23 cellular contexts compared by ENCODE assay signal in genomic region chr2:178101321-178102079, GRCh38. TPM values are rescaled to one million over a fixed set of nuclear protein-coding genes. Genes with fewer than 3 reads are reported as not detected.
DNase-seq lines count a peak whose midpoint lies in the region; ATAC-seq and TF ChIP-seq lines count a peak whose summit lies in the region.
"Had no signal": no experiment of that assay in that cellular context is flagged by ENCODE, and none has a peak within 500 bp of the region (broad histone marks: within the 10 kb centered on the region; RNA-seq: fewer than 3 reads in every experiment).

No MANE protein-coding gene starts in this region.

- no peak for TF ChIP-seq CTCF in fibroblast of villous mesenchyme (IDR thresholded peaks at IDR 0.05; ENCODE audit: insufficient read depth, low read depth, low read length)
- no peak for TF ChIP-seq CTCF in WERI-Rb-1 (IDR thresholded peaks at IDR 0.05; ENCODE audit: low read depth, low read length)
- no peak for TF ChIP-seq CTCF in A673 (conservative IDR thresholded peaks at IDR 0.05; ENCODE audit: low read depth, low read length)

- no TSS peak for BruUV-seq in A673 (replicated peaks; lab: Mats Ljungman, UMichigan)

- no peaks in the 10 kb centered on the region for H3K27me3 ChIP-seq in WERI-Rb-1 (ENCODE audit: insufficient read depth, low read depth, severe bottlenecking)
- no peaks in the 10 kb centered on the region for H3K27me3 ChIP-seq in A673 (replicated peaks; ENCODE audit: insufficient read depth, low read depth, low read length, poor library complexity)
- H3K27me3 ChIP-seq: gastroesophageal sphincter, right atrium auricular region, uterus had no signal

- in situ Hi-C loops in SK-MEL-5 (cut with HindIII; ENCODE audit: low pct_unique_long_range_greater_than_20kb, low sequenced_read_pairs) = no loop called here

- H3K4me3 ChIP-seq in fibroblast of villous mesenchyme (ENCODE audit: low read depth, low read length) (no peak overlapping the region), WERI-Rb-1 (ENCODE audit: low read depth, low read length) (no peak overlapping the region), A673 (ENCODE audit: low read depth, low read length, poor library complexity, severe bottlenecking) (no peak overlapping the region)
- H3K4me3 ChIP-seq: gastroesophageal sphincter, HAP-1, right atrium auricular region, uterus had no signal

- H3K9me3 ChIP-seq in WERI-Rb-1 (ENCODE audit: severe bottlenecking) (no peaks in the 10 kb centered on the region), A673 (ENCODE audit: low read depth, low read length, poor library complexity, severe bottlenecking) (no peaks in the 10 kb centered on the region)
- H3K9me3 ChIP-seq: gastroesophageal sphincter, HAP-1, right atrium auricular region, uterus had no signal

- DNase-seq in A172 (ENCODE audit: low spot score) (peak; percentile 45), HCEC 1CT (peak; percentile 63), SK-MEL-5 (ENCODE audit: low read depth, low spot score) (peak; percentile 93), fibroblast of villous mesenchyme (ENCODE audit: low read depth) (peak; percentile 5), WERI-Rb-1 (no peak), GM03348 (ENCODE audit: low spot score) (no peak), A673 (ENCODE audit: low spot score) (no peak)
- DNase-seq: activated CD4-positive, alpha-beta T cell treated with anti-CD3 and anti-CD28 coated beads, Interleukin-2, amount 10 ng/mL, durations not matched to agents 24 days and 14 days; activated effector memory CD4-positive, alpha-beta T cell treated with Interleukin-2 at 50 U/mL for 16 hours; C1 segment of cervical spinal cord; kidney; NCI-H2171; NCI-H69; stimulated activated CD8-positive, alpha-beta memory T cell treated with anti-CD3 and anti-CD28 coated beads, Interleukin-4, amount 100 ng/mL, for 48 hours; uterus had no signal

- intact Hi-C loops in A673 (cut with micrococcal nuclease; ENCODE audit: unreplicated experiment) = no loop called here

- CTCF ChIA-PET in A673 (lab: Charles Lee) = no interaction called here

- no peak overlapping the region for H3K27ac ChIP-seq in WERI-Rb-1
- no peak overlapping the region for H3K27ac ChIP-seq in A673 (ENCODE audit: low read depth, low read length, poor library complexity, severe bottlenecking)
- H3K27ac ChIP-seq: gastroesophageal sphincter, HL-60, right atrium auricular region, uterus had no signal

- H3K4me1 ChIP-seq in A673 (ENCODE audit: insufficient read depth, low read length, poor library complexity, severe bottlenecking) = no peaks in the 10 kb centered on the region
- H3K4me1 ChIP-seq: gastroesophageal sphincter, HAP-1, right atrium auricular region, uterus had no signal

- H3K36me3 ChIP-seq in WERI-Rb-1 (no peaks in the 10 kb centered on the region), A673 (ENCODE audit: insufficient read depth, low read length, poor library complexity, severe bottlenecking) (no peaks in the 10 kb centered on the region)
- H3K36me3 ChIP-seq: gastroesophageal sphincter, HAP-1, right atrium auricular region, uterus had no signal

- no peak for ATAC-seq in HG02610 (IDR thresholded peaks at IDR 0.05; ENCODE audit: unreplicated experiment)
- ATAC-seq: gastroesophageal sphincter had no signal

- POLR2A ChIA-PET in A673 (lab: Charles Lee; ENCODE audit: low non-redundant PET) = no interaction called here

RNA-seq across cellular contexts. Expression of gene RBM45, which starts 10.7 kb away (rescaled TPM):
- 18.2 and 21.1 TPM in 2 replicates for total RNA-seq in A172 (2014; rRNA removed; shearing (Covaris generic))
- 21.5 and 24.6 TPM in 2 replicates for total RNA-seq in SK-MEL-5 (2014; rRNA removed; shearing (Covaris generic))
- polyA plus RNA-seq in SK-MEL-5 (2015; cell fraction: cytosol; rRNA removed) = 6.8 and 11.9 TPM in 2 replicates
- 54.6 and 81.3 TPM in 2 replicates for polyA plus RNA-seq in SK-MEL-5 (2015; cell fraction: nucleus; rRNA removed)
- total RNA-seq in fibroblast of villous mesenchyme (16.8 and 19.0 TPM in 2 replicates), A673 (2021) (18.7 and 19.0 TPM in 2 replicates)

RNA-seq across cellular contexts. Expression of gene PDE11A, which starts 28.9 kb away (rescaled TPM):
- total RNA-seq in A172 (2014; rRNA removed; shearing (Covaris generic)) = 0.03 and 0.91 TPM in 2 replicates
- total RNA-seq in SK-MEL-5 (2014; rRNA removed; shearing (Covaris generic)) = 1.7 and 2.5 TPM in 2 replicates
- polyA plus RNA-seq in SK-MEL-5 (2015; cell fraction: cytosol; rRNA removed) = 0.80 and 1.1 TPM in 2 replicates
- polyA plus RNA-seq in SK-MEL-5 (2015; cell fraction: nucleus; rRNA removed) = 0.49 and 1.8 TPM in 2 replicates
- total RNA-seq in fibroblast of villous mesenchyme (under 0.01 TPM in 2 replicates), A673 (2021) (not detected in 2 replicates)
- total RNA-seq: activated CD4-positive, alpha-beta T cell treated with anti-CD3 and anti-CD28 coated beads, Interleukin-2, amount 10 ng/mL, durations not matched to agents 24 days and 14 days; lung microvascular endothelial cell; T-helper 1 cell treated with Interleukin-12 subunit alpha and Interleukin-12 subunit beta and Interleukin-4 antibody, amounts not matched to agents 30 ng/mL and 1 ng/mL, for 36 hours had no signal
- polyA plus RNA-seq: IgD-negative memory B cell had no signal

Comparison
In these comparisons a context has a peak if more than half of its experiments do, and no peak if none do; other contexts are left out.
1. DNase-seq: peak in A172 (single experiment), HCEC 1CT (single experiment), SK-MEL-5 (single experiment) and fibroblast of villous mesenchyme (single experiment); none in WERI-Rb-1 (single experiment), GM03348 (single experiment) and A673 (single experiment).